Comparison of ENCODE assay signal across 5 cellular contexts in genomic region chr3:77203876-77204275, GRCh38.
"Had no signal": no experiment of that assay in that cellular context is flagged by ENCODE, and none has a peak within 500 bp of the region (broad histone marks: within the 10 kb centered on the region; RNA-seq: fewer than 3 reads in every experiment).

No MANE protein-coding gene starts in this region.

- H2AFZ ChIP-seq: GM23338 had no signal

- H3K4me3 ChIP-seq: GM23338 had no signal

- H3K27ac Mint-ChIP-seq: GM23338, H9 had no signal

- H3K4me3 Mint-ChIP-seq: GM23338, H9 had no signal

- H3K9me3 Mint-ChIP-seq: GM23338, H9 had no signal

- H3K4me2 ChIP-seq: GM23338 had no signal

- DNase-seq: H9, HCEC 1CT, IMR-90, KBM-7 had no signal
